ENCODE assay signal across 1 cellular context in the genomic region with DNA sequence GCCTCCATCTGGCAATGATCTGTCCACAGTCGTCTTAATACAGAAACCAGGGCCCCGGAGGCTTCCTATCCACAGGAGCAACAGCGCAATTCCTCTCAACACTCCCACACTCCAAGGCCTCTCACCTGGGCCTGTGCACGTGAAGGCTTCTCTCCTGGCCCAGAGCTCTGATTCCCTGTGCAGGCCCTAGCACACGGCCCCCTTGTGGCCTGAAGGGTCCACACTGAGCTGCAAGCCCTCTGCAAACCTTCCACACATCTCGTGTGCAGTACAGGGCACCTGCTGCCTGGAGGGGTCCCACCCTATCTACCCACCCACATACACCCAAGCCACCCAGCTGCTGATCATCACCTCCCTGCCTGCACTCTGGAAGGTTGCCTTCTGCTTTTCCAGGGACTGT.
TF ChIP-seq lines count a peak whose summit lies in the region.

No MANE protein-coding gene starts in this region.

TF ChIP-seq in HepG2, 621 proteins besides CTCF, POLR2A, EP300 and RAD21 (continued from another document):
- TF ChIP-seq ZBTB43 (CRISPR knock-in tag; conservative IDR thresholded peaks at IDR 0.05) (no peak), E2F1 (CRISPR knock-in tag; IDR thresholded peaks at IDR 0.05) (no peak), ZSCAN12 (CRISPR knock-in tag; IDR thresholded peaks at IDR 0.05) (no peak)
